In the genomic region with DNA sequence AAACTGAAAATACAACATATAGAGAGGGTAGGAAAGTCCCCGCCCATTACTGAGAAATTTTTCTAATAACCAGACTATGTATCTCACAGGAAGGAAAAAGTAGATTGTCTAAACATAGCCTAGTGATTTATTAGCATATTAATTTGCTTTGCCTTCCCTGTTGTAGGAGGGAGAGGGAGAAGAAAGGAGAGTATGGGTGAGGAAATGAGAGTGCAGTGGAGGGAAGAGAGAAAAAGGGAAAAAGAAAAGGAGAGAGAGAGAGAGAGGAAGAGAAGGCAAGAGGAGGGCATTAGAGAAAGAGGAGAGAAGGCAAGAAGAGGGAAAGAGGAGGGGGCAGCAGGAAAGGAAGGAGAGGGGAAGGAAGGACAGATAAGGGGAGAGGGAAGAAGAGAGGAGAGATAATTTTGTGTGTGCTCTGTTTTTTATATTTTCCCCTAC, we compare ENCODE assay signal across 12 cellular contexts. TPM values are rescaled to one million over a fixed set of nuclear protein-coding genes. Genes with fewer than 3 reads are reported as not detected.
A peak's percentile ranks its signal among the peaks of the same experiment; 100 is the strongest.
DNase-seq lines count a peak whose midpoint lies in the region; ATAC-seq, FAIRE-seq and TF ChIP-seq lines count a peak whose summit lies in the region.
"Had no signal": no experiment of that assay in that cellular context is flagged by ENCODE, and none has a peak within 500 bp of the region (broad histone marks: within the 10 kb centered on the region; RNA-seq: fewer than 3 reads in every experiment).

No MANE protein-coding gene starts in this region.

- no peaks in the 10 kb centered on the region for H3K79me1 ChIP-seq in neuronal stem cell (ENCODE audit: low read depth, low read length)

- H2BK5ac ChIP-seq in neuronal stem cell (ENCODE audit: low read length): no peak overlapping the region

- no peak overlapping the region for H4K91ac ChIP-seq in neuronal stem cell (ENCODE audit: low read depth, low read length, poor library complexity)

- no peaks in the 10 kb centered on the region for H3K36me3 ChIP-seq in BLaER1
- no peaks in the 10 kb centered on the region for H3K36me3 ChIP-seq in GM12878 (ENCODE audit: control insufficient read depth in 2 of 2, insufficient read depth in 2 of 2, low read length in 1 of 2)
- no peaks in the 10 kb centered on the region for H3K36me3 ChIP-seq in adrenal gland (replicated peaks in 1 of 2)
- H3K36me3 ChIP-seq in neuronal stem cell (replicated peaks in 1 of 2; ENCODE audit: control insufficient read depth in 2 of 2, insufficient read depth in 2 of 2, low read length in 2 of 2): no peaks in the 10 kb centered on the region

- DNase-seq in GM12878 (ENCODE audit: low read depth, low spot score) (no peak), mesothelial cell of epicardium (ENCODE audit: low spot score in 2 of 2, unreplicated experiment in 2 of 2) (no peak), NOMO-1 (lab: John Stamatoyannopoulos, UW; ENCODE audit: unreplicated experiment in 2 of 2) (no peak), adrenal gland (no peak), neuronal stem cell (ENCODE audit: low spot score) (no peak), dermis blood vessel endothelial cell (no peak)
- DNase-seq: GDM1, NCI-H2029 treated with DMSO at 0.1 percent for 48 hours had no signal

- H4K8ac ChIP-seq in neuronal stem cell (ENCODE audit: low read depth, low read length): no peak overlapping the region

- H3K9ac ChIP-seq in BLaER1 (no peak overlapping the region), GM12878 (ENCODE audit: control insufficient read depth, insufficient read depth, low read length) (0 out of 2 replicates have a peak overlapping the region, but pooled peaks have one; percentile 26), neuronal stem cell (ENCODE audit: low read depth, low read length, poor library complexity) (no peak overlapping the region)

- intact Hi-C loops in GM12878 (cut with micrococcal nuclease; ENCODE audit: unreplicated experiment): loop anchor here (2.0 kb wide), 1 partner anchor 191 kb away; no protein-coding TSS in a partner anchor
- intact Hi-C loops in adrenal gland (cut with DNase I): no loop called here

- RAD21 ChIA-PET in GM12878 (lab: Charles Lee; ENCODE audit: unreplicated experiment): interaction anchor here (1.0 to 4.2 kb wide), 6 partner anchors 7 to 103 kb away, joined by 3 to 48 read pairs (median 4); no protein-coding TSS in a partner anchor

- H3K27me3 ChIP-seq in BLaER1: no peaks in the 10 kb centered on the region
- no peaks in the 10 kb centered on the region for H3K27me3 ChIP-seq in GM12878 (replicated peaks in 1 of 2; ENCODE audit: control insufficient read depth in 2 of 2, insufficient read depth in 2 of 2, low read length in 1 of 2)
- no peaks in the 10 kb centered on the region for H3K27me3 ChIP-seq in adrenal gland
- no peaks in the 10 kb centered on the region for H3K27me3 ChIP-seq in neuronal stem cell (ENCODE audit: control insufficient read depth in 3 of 3, insufficient read depth in 3 of 3, low read depth in 1 of 3, low read length in 3 of 3)

- TF ChIP-seq RAD21 in GM12878 (IDR thresholded peaks at IDR 0.05; ENCODE audit: insufficient read depth, low read depth, low read length): no peak

- POLR2A ChIA-PET in GM12878 (lab: Charles Lee): interaction anchor here (0.9 to 1.4 kb wide), 3 partner anchors 8 to 106 kb away, joined by 3 to 6 read pairs (median 3); no protein-coding TSS in a partner anchor

- H3K4me2 ChIP-seq in BLaER1 (peak overlapping the region; percentile 26; the same call in 1 of the 2 replicates), GM12878 (ENCODE audit: control insufficient read depth, insufficient read depth) (peak overlapping the region; percentile 21), neuronal stem cell (ENCODE audit: insufficient read depth, low read length, poor library complexity, severe bottlenecking) (no peak overlapping the region)

- H3K9me3 ChIP-seq in BLaER1: no peaks in the 10 kb centered on the region
- no peaks in the 10 kb centered on the region; the same call in 2 of the 3 replicates for H3K9me3 ChIP-seq in GM12878 (replicated peaks; ENCODE audit: control insufficient read depth, insufficient read depth, low read length)
- no peaks in the 10 kb centered on the region for H3K9me3 ChIP-seq in adrenal gland (replicated peaks in 1 of 3)
- no peaks in the 10 kb centered on the region for H3K9me3 ChIP-seq in neuronal stem cell (replicated peaks in 1 of 2; ENCODE audit: control insufficient read depth in 2 of 2, insufficient read depth in 1 of 2, low read depth in 1 of 2, low read length in 2 of 2)

- H2AFZ ChIP-seq in GM12878 (ENCODE audit: control insufficient read depth, low read depth, low read length) (peak overlapping the region; percentile 3), neuronal stem cell (ENCODE audit: low read length) (no peak overlapping the region)

- H2BK12ac ChIP-seq in neuronal stem cell (ENCODE audit: low read length): no peak overlapping the region

- in situ Hi-C loops in GM12878 (cut with MboI): no loop called here

- H3K79me2 ChIP-seq in GM12878 (ENCODE audit: control insufficient read depth, insufficient read depth, low read length): peaks cover 11% of the 10 kb centered on the region

- H4K20me1 ChIP-seq in BLaER1 (no peaks in the 10 kb centered on the region), GM12878 (ENCODE audit: control insufficient read depth, insufficient read depth) (no peaks in the 10 kb centered on the region)

- H3K4me3 Mint-ChIP-seq in mesothelial cell of epicardium: no peak overlapping the region
- H3K4me3 Mint-ChIP-seq: activated T-helper 17 cell treated with anti-CD3 and anti-CD28 coated beads, Interleukin-2, amount 50 U/mL, for 72 hours had no signal

- ATAC-seq in GM19468 (IDR thresholded peaks at IDR 0.05; ENCODE audit: extremely low read depth, unreplicated experiment) (peak; percentile 20), GM12878 (peak; percentile 49)
- ATAC-seq: activated T-helper 17 cell treated with anti-CD3 and anti-CD28 coated beads, Interleukin-2, amount 50 U/mL, for 72 hours had no signal

- CTCF ChIA-PET in GM12878 (lab: Yijun Ruan, JAX): interaction anchor here (1.1 to 5.5 kb wide), 6 partner anchors 7 to 114 kb away, joined by 3 to 48 read pairs (median 22); no protein-coding TSS in a partner anchor

- 0% methylated on average over 1 of the region's 1 CpG for WGBS in GM12878 (ENCODE audit: insufficient coverage, insufficient replicate concordance, low lambda C conversion rate, missing lambda C conversion rate)
- 87 to 93% (median 90%) methylated on average over 1 of the region's 1 CpG for WGBS in adrenal gland, 4 donors
- no CpG with 5 or more reads among the region's 1 CpG for WGBS in neuronal stem cell (ENCODE audit: extremely low coverage in 2 of 2, insufficient read length in 2 of 2, insufficient replicate concordance in 1 of 2), 2 donors

- SMC1A ChIA-PET in GM12878 (lab: Charles Lee; ENCODE audit: uncharacterized antibody, unreplicated experiment): interaction anchor here (1.0 to 3.2 kb wide), 5 partner anchors 14 to 107 kb away, joined by 3 to 18 read pairs (median 10); no protein-coding TSS in a partner anchor

- no peak for TF ChIP-seq POLR2A in GM12878 (IDR thresholded peaks at IDR 0.05; ENCODE audit: low read depth, low read length)
- no peak for TF ChIP-seq POLR2A in adrenal gland (IDR thresholded peaks at IDR 0.05)

- peak overlapping the region; percentile 49 for H3K27ac Mint-ChIP-seq in mesothelial cell of epicardium
- H3K27ac Mint-ChIP-seq: activated T-helper 17 cell treated with anti-CD3 and anti-CD28 coated beads, Interleukin-2, amount 50 U/mL, for 72 hours had no signal

- no peak overlapping the region for H2BK15ac ChIP-seq in neuronal stem cell (ENCODE audit: low read length)

- no peaks in the 10 kb centered on the region for H3K9me3 Mint-ChIP-seq in mesothelial cell of epicardium
- H3K9me3 Mint-ChIP-seq: activated T-helper 17 cell treated with anti-CD3 and anti-CD28 coated beads, Interleukin-2, amount 50 U/mL, for 72 hours had no signal

- H2BK120ac ChIP-seq in neuronal stem cell (ENCODE audit: low read depth, low read length): no peak overlapping the region

- H3K27me3 Mint-ChIP-seq in mesothelial cell of epicardium (ENCODE audit: low read depth): no peaks in the 10 kb centered on the region

- no peak for TF ChIP-seq CTCF in GM12878 (IDR thresholded peaks at IDR 0.05 in 2 of 3, conservative IDR thresholded peaks at IDR 0.05 in 1 of 3; ENCODE audit: control insufficient read depth in 2 of 3, extremely low read depth in 1 of 3, insufficient read depth in 1 of 3, low read depth in 3 of 3, low read length in 3 of 3)
- TF ChIP-seq CTCF in mesothelial cell of epicardium (IDR thresholded peaks at IDR 0.05; ENCODE audit: unreplicated experiment): no peak
- no peak for TF ChIP-seq CTCF in adrenal gland (IDR thresholded peaks at IDR 0.05)

- FAIRE-seq in GM12878 (lab: Jason Lieb, UNC): peak; percentile 23

- H3K18ac ChIP-seq in neuronal stem cell (ENCODE audit: low read length): no peak overlapping the region

- no peak overlapping the region for H3K4ac ChIP-seq in neuronal stem cell (ENCODE audit: low read length)

- H3K14ac ChIP-seq in neuronal stem cell (ENCODE audit: low read length): no peak overlapping the region

- H3K23ac ChIP-seq in neuronal stem cell (ENCODE audit: low read depth, low read length, poor library complexity): no peak overlapping the region

- TF ChIP-seq EP300 in GM12878 (IDR thresholded peaks at IDR 0.05; ENCODE audit: borderline replicate concordance in 1 of 2, control insufficient read depth in 1 of 2, low read depth in 2 of 2, low read length in 2 of 2): no peak

- H3K4me1 ChIP-seq in BLaER1 (peaks cover 7% of the 10 kb centered on the region; the same call in 1 of the 2 replicates), GM12878 (ENCODE audit: control insufficient read depth, insufficient read depth, low read length) (peaks cover 19% of the 10 kb centered on the region), adrenal gland (replicated peaks in 1 of 2) (peaks cover 0 to 13% of the 10 kb centered on the region in 2 donors), neuronal stem cell (ENCODE audit: control insufficient read depth in 2 of 2, insufficient read depth in 1 of 2, low read depth in 1 of 2, low read length in 2 of 2) (no peaks in the 10 kb centered on the region)

- H3K4me3 ChIP-seq in BLaER1 (no peak overlapping the region), GM12878 (peak overlapping the region; percentile 42; the same call in 1 of the 2 replicates), adrenal gland (no peak overlapping the region), neuronal stem cell (ENCODE audit: low read length in 2 of 2) (no peak overlapping the region)

- no TSS peak for BruUV-seq in GM12878 (replicated peaks; lab: Mats Ljungman, UMichigan)

- no peaks in the 10 kb centered on the region for H3K36me3 Mint-ChIP-seq in mesothelial cell of epicardium

- H3K27ac ChIP-seq in BLaER1: no peak overlapping the region
- H3K27ac ChIP-seq in GM12878 (ENCODE audit: control insufficient read depth, insufficient read depth): peak overlapping the region; percentile 64
- H3K27ac ChIP-seq in adrenal gland: peak overlapping the region in 2 of 5 donors; percentile 17 to 51
- H3K27ac ChIP-seq in neuronal stem cell (replicated peaks; ENCODE audit: low read length): no peak overlapping the region
- H3K27ac ChIP-seq: VCaP had no signal

- no peak overlapping the region for H2AK5ac ChIP-seq in neuronal stem cell (ENCODE audit: low read depth, low read length)

- peaks cover 31% of the 10 kb centered on the region for H3K4me1 Mint-ChIP-seq in mesothelial cell of epicardium
- H3K4me1 Mint-ChIP-seq: activated T-helper 17 cell treated with anti-CD3 and anti-CD28 coated beads, Interleukin-2, amount 50 U/mL, for 72 hours had no signal

RNA-seq across cellular contexts. Expression of a gene that starts 3.6 kb away (rescaled TPM):
- 87.8 and 98.2 TPM in 2 replicates for total RNA-seq in GM12878 (2013; cell fraction: nucleolus; rRNA removed)
- 34.8 and 45.1 TPM in 2 replicates for total RNA-seq in GM12878 (2014; rRNA removed)
- 56.2 and 57.0 TPM in 2 replicates for total RNA-seq in GM12878 (2014; rRNA removed; fragmentation: Illumina TruSeq; extraction: Trizol)
- total RNA-seq in GM12878 (2021): 36.8 and 38.6 TPM in 2 replicates
- 23.3 TPM for polyA plus RNA-seq in GM12878 (2011; ENCODE audit: low read depth)
- polyA plus RNA-seq in GM12878 (2011; rRNA removed): 39.9 and 55.5 TPM in 2 replicates
- polyA plus RNA-seq in GM12878 (2011; cell fraction: cytosol; rRNA removed): 17.1 and 20.3 TPM in 2 replicates
- polyA plus RNA-seq in GM12878 (2011; cell fraction: nucleus; rRNA removed): 15.4 and 16.4 TPM in 2 replicates
- 23.7 and 28.4 TPM in 2 replicates for polyA plus RNA-seq in GM12878 (2012)
- 48.8 and 66.6 TPM in 2 replicates for polyA plus RNA-seq in GM12878 (2014; fragmentation: Illumina TruSeq; extraction: Trizol)
- 100 to 1,000 TPM in 1 of 2 experiments, 10 to 100 TPM in 1; 65.0 to 101 TPM for polyA plus RNA-seq in GM12878 (2014; fragmentation: Nextera tagmentation; extraction: Ambion mirVana)
- polyA plus RNA-seq in GM12878 (2014; rRNA removed): 24.7 and 31.3 TPM in 2 replicates
- polyA plus RNA-seq in GM12878 (2016; fragmentation: Nextera tagmentation; extraction: Ambion mirVana): 10 to 100 TPM; 31.3 to 33.8 TPM
- polyA minus RNA-seq in GM12878 (2011; rRNA and poly(A)+ RNA removed): 19.8 and 39.5 TPM in 2 replicates
- 12.6 and 16.5 TPM in 2 replicates for polyA minus RNA-seq in GM12878 (2011; cell fraction: cytosol; rRNA and poly(A)+ RNA removed)
- 34.2 and 46.5 TPM in 2 replicates for polyA minus RNA-seq in GM12878 (2011; cell fraction: nucleus; rRNA and poly(A)+ RNA removed)
- total RNA-seq in mesothelial cell of epicardium: 0.09 to 0.23 TPM (median 0.20 TPM) in 3 replicates
- 10 to 100 TPM in 5 of 8 donors, 1 to 10 TPM in 3; 1.9 to 18.8 (median 13.2) TPM for total RNA-seq in adrenal gland
- polyA plus RNA-seq in adrenal gland: 1 to 10 TPM; 3.9 to 4.9 (median 4.5) TPM
- 0.03 TPM for polyA plus RNA-seq in neuronal stem cell (2013, experiment 1 of 2)
- 0.04 TPM for polyA plus RNA-seq in neuronal stem cell (2013, experiment 2 of 2)
- total RNA-seq in dermis blood vessel endothelial cell: 0.17 TPM in 1 of 2 replicates, not detected in the other
